In genomic region chr16:66359811-66360608, GRCh38 we compare ENCODE assay signal across 14 cellular contexts. TPM values are rescaled to one million over a fixed set of nuclear protein-coding genes. Genes with fewer than 3 reads are reported as not detected.
DNase-seq lines count a peak whose midpoint lies in the region; ATAC-seq, FAIRE-seq and TF ChIP-seq lines count a peak whose summit lies in the region.
"Had no signal": no experiment of that assay in that cellular context is flagged by ENCODE, and none has a peak within 500 bp of the region (broad histone marks: within the 10 kb centered on the region; RNA-seq: fewer than 3 reads in every experiment).

No MANE protein-coding gene starts in this region.

- no peaks in the 10 kb centered on the region for H3K9me3 ChIP-seq in astrocyte (ENCODE audit: insufficient read depth, low read depth, low read length)
- no peaks in the 10 kb centered on the region for H3K9me3 ChIP-seq in heart right ventricle
- H3K9me3 ChIP-seq in gastrocnemius medialis, result no peaks in the 10 kb centered on the region
- H3K9me3 ChIP-seq: prostate gland had no signal

- H3K27me3 ChIP-seq in astrocyte (ENCODE audit: insufficient read depth, low read length) (no peaks in the 10 kb centered on the region), heart right ventricle (peaks cover 0 to 16% (median 0%) of the 10 kb centered on the region in 7 donors), gastrocnemius medialis (no peaks in the 10 kb centered on the region)

- peak overlapping the region; percentile 72 for H3K4me2 ChIP-seq in astrocyte (ENCODE audit: low read length)

- intact Hi-C loops in heart right ventricle (cut with DNase I) (loop anchor here in 5 of 10 donors (1.0 to 5.0 kb wide), 3 partner anchors 40 to 122 kb away; no protein-coding TSS in a partner anchor), gastrocnemius medialis (cut with DNase I; ENCODE audit: low total_unique reads) (no loop called here)

- H3K27ac Mint-ChIP-seq in astrocyte (ENCODE audit: unreplicated experiment), result no peak overlapping the region
- H3K27ac Mint-ChIP-seq: activated T-helper 1 cell treated with anti-CD3 and anti-CD28 coated beads, Interleukin-12 subunit alpha, Interleukin-12 subunit beta, Interleukin-2, Interleukin-4 antibody, amounts not matched to agents 30 ng/mL and 10 ng/mL and 1 ng/mL, durations not matched to agents 14 hours and 24 hours and 36 hours; CD4-positive, alpha-beta memory T cell had no signal

- H3K36me3 Mint-ChIP-seq in astrocyte (ENCODE audit: low read depth, unreplicated experiment), result peaks cover 2% of the 10 kb centered on the region
- H3K36me3 Mint-ChIP-seq: CD4-positive, alpha-beta memory T cell had no signal

- H3K79me2 ChIP-seq in astrocyte (ENCODE audit: insufficient read depth, low read length), result no peaks in the 10 kb centered on the region

- no peak overlapping the region for H3K27ac ChIP-seq in astrocyte (ENCODE audit: low read depth, low read length)
- H3K27ac ChIP-seq in heart right ventricle, result peak overlapping the region in 9 of 10 donors; percentile 54 to 96 (median 74)
- peak overlapping the region in 3 of 4 donors; percentile 33 to 84 (median 57) for H3K27ac ChIP-seq in gastrocnemius medialis
- H3K27ac ChIP-seq: prostate gland had no signal

- no peak overlapping the region for H3K9ac ChIP-seq in astrocyte (ENCODE audit: low read length)

- in situ Hi-C loops in gastrocnemius medialis (cut with MboI; ENCODE audit: low sequenced_read_pairs in 4 of 4), result no loop called here

- peak overlapping the region; percentile 49 for H2AFZ ChIP-seq in astrocyte (ENCODE audit: low read depth, low read length)

- H3K4me3 ChIP-seq in astrocyte (ENCODE audit: insufficient read depth, low read depth, low read length), result no peak overlapping the region
- peak overlapping the region in 2 of 10 donors; percentile 8 to 15 for H3K4me3 ChIP-seq in heart right ventricle
- H3K4me3 ChIP-seq in gastrocnemius medialis, result no peak overlapping the region
- H3K4me3 ChIP-seq: prostate gland had no signal

- H3K9me3 Mint-ChIP-seq in astrocyte (ENCODE audit: unreplicated experiment), result no peaks in the 10 kb centered on the region
- H3K9me3 Mint-ChIP-seq: activated T-helper 1 cell treated with anti-CD3 and anti-CD28 coated beads, Interleukin-12 subunit alpha, Interleukin-12 subunit beta, Interleukin-2, Interleukin-4 antibody, amounts not matched to agents 30 ng/mL and 10 ng/mL and 1 ng/mL, durations not matched to agents 14 hours and 24 hours and 36 hours had no signal

- no peak for TF ChIP-seq CTCF in astrocyte (IDR thresholded peaks at IDR 0.05; ENCODE audit: insufficient read depth, low read depth, low read length)
- TF ChIP-seq CTCF in heart right ventricle (IDR thresholded peaks at IDR 0.05), result no peak
- TF ChIP-seq CTCF in gastrocnemius medialis (IDR thresholded peaks at IDR 0.05 in 4 of 5, conservative IDR thresholded peaks at IDR 0.05 in 1 of 5), result no peak

- H3K4me1 ChIP-seq in astrocyte (ENCODE audit: insufficient read depth, low read length) (peaks cover 27% of the 10 kb centered on the region), heart right ventricle (peaks cover 14 to 86% (median 51%) of the 10 kb centered on the region in 9 donors), gastrocnemius medialis (peaks cover 0 to 8% of the 10 kb centered on the region in 2 donors)
- H3K4me1 ChIP-seq: prostate gland had no signal

- peaks cover 10% of the 10 kb centered on the region for H3K4me1 Mint-ChIP-seq in astrocyte (ENCODE audit: low read depth, unreplicated experiment)

- ATAC-seq in heart right ventricle, result peak; percentile 35 to 74 (median 62)
- ATAC-seq in gastrocnemius medialis, result peak; percentile 28 to 36
- ATAC-seq in HG03095 (IDR thresholded peaks at IDR 0.05; ENCODE audit: unreplicated experiment), result no peak

- H3K27me3 Mint-ChIP-seq in astrocyte (ENCODE audit: low read depth, unreplicated experiment), result peaks cover 20% of the 10 kb centered on the region

- no peaks in the 10 kb centered on the region for H3K36me3 ChIP-seq in astrocyte (ENCODE audit: insufficient read depth, low read length)
- no peaks in the 10 kb centered on the region for H3K36me3 ChIP-seq in heart right ventricle
- H3K36me3 ChIP-seq in gastrocnemius medialis, result no peaks in the 10 kb centered on the region
- H3K36me3 ChIP-seq: prostate gland had no signal

- FAIRE-seq in astrocyte (lab: Jason Lieb, UNC), result no peak

- TF ChIP-seq POLR2A in gastrocnemius medialis (IDR thresholded peaks at IDR 0.05), result no peak

- 58 to 62% methylated on average over 12 of the region's 12 CpGs for WGBS in heart right ventricle, 2 donors

- H3K4me3 Mint-ChIP-seq in astrocyte (ENCODE audit: unreplicated experiment), result no peak overlapping the region
- H3K4me3 Mint-ChIP-seq: activated T-helper 1 cell treated with anti-CD3 and anti-CD28 coated beads, Interleukin-12 subunit alpha, Interleukin-12 subunit beta, Interleukin-2, Interleukin-4 antibody, amounts not matched to agents 30 ng/mL and 10 ng/mL and 1 ng/mL, durations not matched to agents 14 hours and 24 hours and 36 hours; CD4-positive, alpha-beta memory T cell had no signal

- H4K20me1 ChIP-seq in astrocyte (ENCODE audit: insufficient read depth, low read length), result no peaks in the 10 kb centered on the region

- peak; percentile 26 for DNase-seq in LHCN-M2 (ENCODE audit: low read depth)
- DNase-seq in astrocyte (ENCODE audit: low read depth), result no peak
- DNase-seq in heart right ventricle, result peak; percentile 63 to 66
- DNase-seq in gastrocnemius medialis, result no peak
- DNase-seq in NCI-H526 (lab: John Stamatoyannopoulos, UW), result no peak
- DNase-seq in GOT3 (lab: John Stamatoyannopoulos, UW), result no peak
- no peak for DNase-seq in stimulated activated CD4-positive, alpha-beta T cell treated with anti-CD3 and anti-CD28 coated beads, Interleukin-12 subunit alpha, Interleukin-12 subunit beta, amount 100 ng/mL, for 4 hours
- DNase-seq: CD4-positive, alpha-beta memory T cell; hippocampal formation; midbrain; NCI-H774 had no signal

RNA-seq across cellular contexts. Expression of gene CDH5, which starts 6.5 kb away (rescaled TPM):
- total RNA-seq in LHCN-M2 (2014; rRNA removed) (not detected in 2 replicates), astrocyte (0.30 TPM in 1 of 2 replicates, not detected in the other), heart right ventricle (10 to 100 TPM; 40.3 to 81.2 (median 55.9) TPM), gastrocnemius medialis (10 to 100 TPM; 24.3 to 37.4 (median 31.7) TPM)
- polyA plus RNA-seq in LHCN-M2 (2012), result not detected
- 10 to 100 TPM; 39.4 to 53.9 TPM for polyA plus RNA-seq in heart right ventricle
- total RNA-seq: activated T-helper 1 cell treated with anti-CD3 and anti-CD28 coated beads, Interleukin-12 subunit alpha, Interleukin-12 subunit beta, Interleukin-2, Interleukin-4 antibody, amounts not matched to agents 30 ng/mL and 10 ng/mL and 1 ng/mL, durations not matched to agents 14 hours and 24 hours and 36 hours; CD4-positive, alpha-beta memory T cell had no signal
- polyA plus RNA-seq: CD4-positive, alpha-beta memory T cell had no signal

Comparison
In these comparisons a context has a peak if more than half of its experiments do, and no peak if none do; other contexts are left out.
1. DNase-seq: peak in LHCN-M2 (single experiment) and heart right ventricle (2 of 2); none in astrocyte (single experiment), gastrocnemius medialis (0 of 2), NCI-H526 (0 of 2), GOT3 (single experiment) and stimulated activated CD4-positive, alpha-beta T cell treated with anti-CD3 and anti-CD28 coated beads, Interleukin-12 subunit alpha, Interleukin-12 subunit beta, amount 100 ng/mL, for 4 hours (single experiment).
2. RNA of gene CDH5, which starts 6.5 kb away (total RNA-seq): 40.3 to 81.2 TPM in heart right ventricle and 24.3 to 37.4 TPM in gastrocnemius medialis; 0.30 TPM in astrocyte and not detected in LHCN-M2; every median in the first group is over 10 times any median in the second.